Comparison of ENCODE assay signal across 29 cellular contexts in the genomic region with DNA sequence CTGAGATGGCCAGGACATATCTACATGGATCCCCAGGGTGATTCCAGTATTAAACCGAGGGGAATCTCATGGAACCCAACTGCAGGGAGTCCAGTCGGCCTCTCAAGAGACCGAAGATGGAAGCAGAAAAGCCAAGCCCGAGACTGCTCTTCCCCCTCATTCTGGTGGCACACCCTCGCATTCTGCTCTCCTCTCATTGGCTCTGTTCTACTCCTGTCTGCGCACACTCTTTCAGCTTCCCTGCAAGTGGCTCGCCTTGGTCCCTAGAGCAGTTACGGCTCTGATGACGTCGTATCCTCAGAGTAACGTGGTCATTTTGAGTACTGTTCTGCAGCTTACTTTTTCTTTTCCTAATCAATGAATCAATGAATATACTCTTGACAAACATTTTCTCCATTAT.
DNase-seq lines count a peak whose midpoint lies in the region; ATAC-seq, FAIRE-seq and TF ChIP-seq lines count a peak whose summit lies in the region.
"Had no signal": no experiment of that assay in that cellular context is flagged by ENCODE, and none has a peak within 500 bp of the region (broad histone marks: within the 10 kb centered on the region; RNA-seq: fewer than 3 reads in every experiment).

No MANE protein-coding gene starts in this region.

- CTCF ChIA-PET in PC-9 (lab: Charles Lee): interaction anchor here (0.5 kb wide), 1 partner anchor 44 kb away, joined by 6 read pairs; no protein-coding TSS in a partner anchor
- CTCF ChIA-PET in endothelial cell of umbilical vein (lab: Charles Lee): interaction anchor here (0.6 to 2.3 kb wide), 9 partner anchors 9 to 168 kb away, joined by 3 to 23 read pairs (median 4); no protein-coding TSS in a partner anchor

- POLR2A ChIA-PET in PC-9 (lab: Charles Lee; ENCODE audit: unreplicated experiment): interaction anchor here (0.5 to 0.9 kb wide), 2 partner anchors 40 to 162 kb away, joined by 4 to 5 read pairs; no protein-coding TSS in a partner anchor
- POLR2A ChIA-PET in endothelial cell of umbilical vein (lab: Charles Lee): interaction anchor here (0.6 kb wide), 1 partner anchor 530 kb away, joined by 3 read pairs; no protein-coding TSS in a partner anchor

- no peaks in the 10 kb centered on the region for H3K9me1 ChIP-seq in endothelial cell of umbilical vein (replicated peaks; ENCODE audit: control insufficient read depth, extremely low read depth, insufficient read depth, low read length)

- 92 to 97% methylated on average over 11 of the region's 11 CpGs for WGBS in sigmoid colon, 2 donors

- no peak overlapping the region for H2AFZ ChIP-seq in PC-9
- no peak overlapping the region for H2AFZ ChIP-seq in endothelial cell of umbilical vein (ENCODE audit: low read depth, low read length)

- DNase-seq in CD4-positive, CD25-positive, alpha-beta regulatory T cell: no peak
- DNase-seq in PC-9 (no peak), endothelial cell of umbilical vein (ENCODE audit: low read depth, low spot score) (no peak), sigmoid colon (no peak), GM20000 (ENCODE audit: low spot score) (no peak), G401 (ENCODE audit: low spot score) (no peak)
- DNase-seq: activated CD4-positive, alpha-beta T cell treated with anti-CD3 and anti-CD28 coated beads for 1 hour; activated CD8-positive, alpha-beta T cell treated with anti-CD3 and anti-CD28 coated beads for 36 hours; activated naive CD4-positive, alpha-beta T cell treated with anti-CD3 and anti-CD28 coated beads, Interleukin-2, amount 10 ng/mL, durations not matched to agents 7 days and 5 days; Caco-2; effector CD4-positive, alpha-beta T cell; KBM-7; left lung; NCI-H1092 treated with DMSO at 0.1 percent for 48 hours; NCI-H1694 treated with DMSO at 0.1 percent for 48 hours; NCI-H446 treated with DMSO at 0.1 percent for 48 hours; OCI-M1; stimulated activated CD4-positive, alpha-beta T cell treated with anti-CD3 and anti-CD28 coated beads, Interleukin-12 subunit alpha, Interleukin-12 subunit beta, amount 100 ng/mL, for 4 hours; stimulated activated CD4-positive, alpha-beta T cell treated with anti-CD3 and anti-CD28 coated beads, Interleukin-2, amount 100 ng/mL, for 48 hours; thyroid gland had no signal

- no peaks in the 10 kb centered on the region for H3K4me1 ChIP-seq in CD4-positive, CD25-positive, alpha-beta regulatory T cell (ENCODE audit: control insufficient read depth, insufficient read depth, low read length, poor library complexity, severe bottlenecking)
- H3K4me1 ChIP-seq in PC-9 (replicated peaks; ENCODE audit: insufficient read depth): peaks cover 37% of the 10 kb centered on the region
- H3K4me1 ChIP-seq in endothelial cell of umbilical vein (ENCODE audit: control insufficient read depth, extremely low read depth, insufficient read depth, low read length): peaks cover 34% of the 10 kb centered on the region
- peaks cover 0 to 23% (median 17%) of the 10 kb centered on the region in 4 donors for H3K4me1 ChIP-seq in sigmoid colon
- H3K4me1 ChIP-seq: Caco-2, vagina had no signal

- no peak overlapping the region for H3K27ac ChIP-seq in CD4-positive, CD25-positive, alpha-beta regulatory T cell (ENCODE audit: insufficient read depth, low read length, poor library complexity, severe bottlenecking)
- peak overlapping the region; percentile 54; the same call in 1 of the 2 replicates for H3K27ac ChIP-seq in PC-9
- H3K27ac ChIP-seq in endothelial cell of umbilical vein (ENCODE audit: insufficient read depth, low read depth, low read length): peak overlapping the region; percentile 36
- peak overlapping the region in 3 of 4 donors; percentile 7 to 27 (median 18) for H3K27ac ChIP-seq in sigmoid colon
- H3K27ac ChIP-seq: BLaER1 treated with 17β-estradiol and CSF1 and Interleukin-3, amounts not matched to agents 10 nM and 100 nM; left lung; thyroid gland; vagina had no signal

- H3K36me3 ChIP-seq in CD4-positive, CD25-positive, alpha-beta regulatory T cell (ENCODE audit: control insufficient read depth, insufficient read depth, low read length): peaks cover 15% of the 10 kb centered on the region
- H3K36me3 ChIP-seq in PC-9 (ENCODE audit: low read depth) (no peaks in the 10 kb centered on the region; the same call in 1 of the 2 replicates), endothelial cell of umbilical vein (ENCODE audit: control insufficient read depth in 2 of 2, extremely low read depth in 1 of 2, insufficient read depth in 2 of 2, low read length in 2 of 2) (peaks cover 0 to 2% of the 10 kb centered on the region in 2 experiments), sigmoid colon (peaks cover 0 to 11% (median 0%) of the 10 kb centered on the region in 4 donors)
- H3K36me3 ChIP-seq: thyroid gland had no signal

- H4K20me1 ChIP-seq in PC-9 (ENCODE audit: insufficient read depth): no peaks in the 10 kb centered on the region
- H4K20me1 ChIP-seq in endothelial cell of umbilical vein (replicated peaks; ENCODE audit: control insufficient read depth, extremely low read depth, insufficient read depth, low read length): no peaks in the 10 kb centered on the region

- no peaks in the 10 kb centered on the region for H3K9me3 Mint-ChIP-seq in CD4-positive, CD25-positive, alpha-beta regulatory T cell
- H3K9me3 Mint-ChIP-seq: activated CD8-positive, alpha-beta T cell treated with anti-CD3 and anti-CD28 coated beads for 36 hours; activated naive CD4-positive, alpha-beta T cell treated with anti-CD3 and anti-CD28 coated beads, Interleukin-2, amount 10 ng/mL, durations not matched to agents 7 days and 5 days; activated T-helper 17 cell treated with anti-CD3 and anti-CD28 coated beads, Interleukin-2, amount 50 U/mL, for 72 hours had no signal

- H3K4me3 ChIP-seq in CD4-positive, CD25-positive, alpha-beta regulatory T cell (ENCODE audit: low read depth, low read length): no peak overlapping the region
- H3K4me3 ChIP-seq in PC-9 (no peak overlapping the region), endothelial cell of umbilical vein (replicated peaks in 1 of 3; ENCODE audit: insufficient read depth in 1 of 3, low read depth in 1 of 3, low read length in 3 of 3) (no peak overlapping the region), sigmoid colon (no peak overlapping the region)
- H3K4me3 ChIP-seq: BLaER1 treated with 17β-estradiol and CSF1 and Interleukin-3, amounts not matched to agents 10 nM and 100 nM; left lung; right atrium auricular region; thyroid gland; vagina had no signal

- H3K27ac Mint-ChIP-seq in CD4-positive, CD25-positive, alpha-beta regulatory T cell: peak overlapping the region in 2 of 3 donors; percentile 84 to 94
- H3K27ac Mint-ChIP-seq: activated CD8-positive, alpha-beta T cell treated with anti-CD3 and anti-CD28 coated beads for 36 hours; activated naive CD4-positive, alpha-beta T cell treated with anti-CD3 and anti-CD28 coated beads, Interleukin-2, amount 10 ng/mL, durations not matched to agents 7 days and 5 days; activated T-helper 17 cell treated with anti-CD3 and anti-CD28 coated beads, Interleukin-2, amount 50 U/mL, for 72 hours had no signal

- TF ChIP-seq CTCF in PC-9 (conservative IDR thresholded peaks at IDR 0.05) (no peak), endothelial cell of umbilical vein (IDR thresholded peaks at IDR 0.05; ENCODE audit: extremely low read depth in 1 of 2, insufficient read depth in 1 of 2, low read depth in 1 of 2, low read length in 2 of 2) (no peak), sigmoid colon (IDR thresholded peaks at IDR 0.05) (no peak), GM20000 (IDR thresholded peaks at IDR 0.05; ENCODE audit: extremely low read depth, missing control alignments) (no peak)

- H3F3A ChIP-seq in PC-9 (ENCODE audit: insufficient read depth, low read depth): peaks cover 41% of the 10 kb centered on the region

- no peaks in the 10 kb centered on the region for H3K27me3 ChIP-seq in CD4-positive, CD25-positive, alpha-beta regulatory T cell (ENCODE audit: control insufficient read depth, insufficient read depth, low read length)
- H3K27me3 ChIP-seq in PC-9 (ENCODE audit: insufficient read depth, low read depth): no peaks in the 10 kb centered on the region
- no peaks in the 10 kb centered on the region for H3K27me3 ChIP-seq in endothelial cell of umbilical vein (ENCODE audit: control insufficient read depth in 2 of 2, insufficient read depth in 2 of 2, low read length in 2 of 2)
- no peaks in the 10 kb centered on the region for H3K27me3 ChIP-seq in sigmoid colon
- H3K27me3 ChIP-seq: BLaER1 treated with 17β-estradiol and CSF1 and Interleukin-3, amounts not matched to agents 10 nM and 100 nM; left lung; right atrium auricular region; thyroid gland; vagina had no signal

- peaks cover 0 to 22% (median 10%) of the 10 kb centered on the region in 4 donors for H3K4me1 Mint-ChIP-seq in CD4-positive, CD25-positive, alpha-beta regulatory T cell
- H3K4me1 Mint-ChIP-seq: activated naive CD4-positive, alpha-beta T cell treated with anti-CD3 and anti-CD28 coated beads, Interleukin-2, amount 10 ng/mL, durations not matched to agents 7 days and 5 days had no signal

- in situ Hi-C loops in G401 (cut with HindIII; ENCODE audit: low sequenced_read_pairs): no loop called here

- intact Hi-C loops in PC-9 (cut with micrococcal nuclease; ENCODE audit: unreplicated experiment) (no loop called here), endothelial cell of umbilical vein (cut with micrococcal nuclease) (loop anchor here (2.0 to 5.0 kb wide), 2 partner anchors 72 to 95 kb away; no protein-coding TSS in a partner anchor), sigmoid colon (cut with DNase I) (no loop called here)

- H3K4me3 Mint-ChIP-seq in CD4-positive, CD25-positive, alpha-beta regulatory T cell: no peak overlapping the region
- H3K4me3 Mint-ChIP-seq: activated CD8-positive, alpha-beta T cell treated with anti-CD3 and anti-CD28 coated beads for 36 hours; activated naive CD4-positive, alpha-beta T cell treated with anti-CD3 and anti-CD28 coated beads, Interleukin-2, amount 10 ng/mL, durations not matched to agents 7 days and 5 days; activated T-helper 17 cell treated with anti-CD3 and anti-CD28 coated beads, Interleukin-2, amount 50 U/mL, for 72 hours had no signal

- 0 out of 2 replicates have a peak overlapping the region, but pooled peaks have one; percentile 14 for H3K4me2 ChIP-seq in PC-9
- no peak overlapping the region for H3K4me2 ChIP-seq in endothelial cell of umbilical vein (ENCODE audit: insufficient read depth, low read length)
- H3K4me2 ChIP-seq: BLaER1 treated with 17β-estradiol and CSF1 and Interleukin-3, amounts not matched to agents 10 nM and 100 nM had no signal

- H3K9ac ChIP-seq in endothelial cell of umbilical vein (replicated peaks; ENCODE audit: extremely low read depth, insufficient read depth, low read length): no peak overlapping the region
- H3K9ac ChIP-seq: BLaER1 treated with 17β-estradiol and CSF1 and Interleukin-3, amounts not matched to agents 10 nM and 100 nM had no signal

- TF ChIP-seq EP300 in sigmoid colon (IDR thresholded peaks at IDR 0.05): no peak

- no peak for ATAC-seq in CD4-positive, CD25-positive, alpha-beta regulatory T cell (ENCODE audit: low read depth in 2 of 2)
- no peak for ATAC-seq in GM19467 (IDR thresholded peaks at IDR 0.05; ENCODE audit: unreplicated experiment)
- ATAC-seq: activated CD8-positive, alpha-beta T cell treated with anti-CD3 and anti-CD28 coated beads for 36 hours; activated T-helper 17 cell treated with anti-CD3 and anti-CD28 coated beads, Interleukin-2, amount 50 U/mL, for 72 hours had no signal

- no peaks in the 10 kb centered on the region for H3K27me3 Mint-ChIP-seq in CD4-positive, CD25-positive, alpha-beta regulatory T cell
- H3K27me3 Mint-ChIP-seq: activated CD8-positive, alpha-beta T cell treated with anti-CD3 and anti-CD28 coated beads for 36 hours; activated naive CD4-positive, alpha-beta T cell treated with anti-CD3 and anti-CD28 coated beads, Interleukin-2, amount 10 ng/mL, durations not matched to agents 7 days and 5 days; activated T-helper 17 cell treated with anti-CD3 and anti-CD28 coated beads, Interleukin-2, amount 50 U/mL, for 72 hours had no signal

- BruUV-seq in PC-9 (replicated peaks; lab: Mats Ljungman, UMichigan) (no TSS peak), endothelial cell of umbilical vein (replicated peaks; lab: Mats Ljungman, UMichigan) (no TSS peak)

- TF ChIP-seq POLR2A in endothelial cell of umbilical vein (IDR thresholded peaks at IDR 0.05; ENCODE audit: low read depth, low read length): no peak
- no peak for TF ChIP-seq POLR2A in sigmoid colon (IDR thresholded peaks at IDR 0.05)

- H3K79me2 ChIP-seq in PC-9 (ENCODE audit: low read depth) (peaks cover 22% of the 10 kb centered on the region), endothelial cell of umbilical vein (ENCODE audit: control insufficient read depth, insufficient read depth, low read length) (peaks cover 31% of the 10 kb centered on the region)

- peaks cover 8% of the 10 kb centered on the region for H3K36me3 Mint-ChIP-seq in CD4-positive, CD25-positive, alpha-beta regulatory T cell
- H3K36me3 Mint-ChIP-seq: activated naive CD4-positive, alpha-beta T cell treated with anti-CD3 and anti-CD28 coated beads, Interleukin-2, amount 10 ng/mL, durations not matched to agents 7 days and 5 days had no signal

- dilution Hi-C loops in endothelial cell of umbilical vein (cut with MboI; ENCODE audit: extremely low pct_ligation_motif_present, low sequenced_read_pairs): no loop called here

- no peaks in the 10 kb centered on the region for H3K9me2 ChIP-seq in PC-9 (ENCODE audit: insufficient read depth)

- no peaks in the 10 kb centered on the region for H3K9me3 ChIP-seq in CD4-positive, CD25-positive, alpha-beta regulatory T cell (ENCODE audit: control insufficient read depth in 2 of 2, low read length in 2 of 2)
- H3K9me3 ChIP-seq in PC-9 (ENCODE audit: insufficient read depth, low read depth): no peaks in the 10 kb centered on the region
- H3K9me3 ChIP-seq in endothelial cell of umbilical vein (replicated peaks; ENCODE audit: control insufficient read depth, insufficient read depth, low read length): no peaks in the 10 kb centered on the region
- H3K9me3 ChIP-seq in sigmoid colon: no peaks in the 10 kb centered on the region
- H3K9me3 ChIP-seq: BLaER1 treated with 17β-estradiol and CSF1 and Interleukin-3, amounts not matched to agents 10 nM and 100 nM; Caco-2; left lung; right atrium auricular region; thyroid gland; vagina had no signal

- FAIRE-seq in endothelial cell of umbilical vein (lab: Jason Lieb, UNC): no peak
- FAIRE-seq: colon, G401.6, HTR-8/SVneo, islet of Langerhans had no signal
